Comparison of ENCODE assay signal across 14 cellular contexts in genomic region chr3:188052966-188053340, GRCh38.
DNase-seq lines count a peak whose midpoint lies in the region; ATAC-seq and TF ChIP-seq lines count a peak whose summit lies in the region.
"Had no signal": no experiment of that assay in that cellular context is flagged by ENCODE, and none has a peak within 500 bp of the region (broad histone marks: within the 10 kb centered on the region; RNA-seq: fewer than 3 reads in every experiment).

No MANE protein-coding gene starts in this region.

- 0 out of 2 replicates have a peak overlapping the region, but pooled peaks have one; percentile 19 for H2AFZ ChIP-seq in Loucy (ENCODE audit: low read length)
- peak overlapping the region; percentile 69 for H2AFZ ChIP-seq in mammary epithelial cell (ENCODE audit: low read depth, low read length)
- no peak overlapping the region for H2AFZ ChIP-seq in mesenchymal stem cell (ENCODE audit: low read depth, low read length)

- H3K9me3 ChIP-seq in Loucy (ENCODE audit: insufficient read depth, low read depth, low read length), result no peaks in the 10 kb centered on the region
- H3K9me3 ChIP-seq in mammary epithelial cell (replicated peaks; ENCODE audit: insufficient read depth, low read length), result no peaks in the 10 kb centered on the region
- no peaks in the 10 kb centered on the region for H3K9me3 ChIP-seq in mesenchymal stem cell (ENCODE audit: control insufficient read depth, low read length)
- no peaks in the 10 kb centered on the region for H3K9me3 ChIP-seq in subcutaneous abdominal adipose tissue (ENCODE audit: control insufficient read depth in 5 of 5, low read length in 5 of 5)
- H3K9me3 ChIP-seq: body of pancreas had no signal

- no TSS peak for BruUV-seq in mammary epithelial cell (replicated peaks; lab: Mats Ljungman, UMichigan)

- no peak overlapping the region for H3K27ac ChIP-seq in mammary epithelial cell (ENCODE audit: insufficient read depth, low read depth, low read length)
- H3K27ac ChIP-seq in mesenchymal stem cell (ENCODE audit: low read length, poor library complexity, severe bottlenecking), result no peak overlapping the region
- H3K27ac ChIP-seq in subcutaneous abdominal adipose tissue (ENCODE audit: low read depth, low read length), result peak overlapping the region; percentile 81
- H3K27ac ChIP-seq: body of pancreas, epithelial cell of prostate had no signal

- ATAC-seq in GM18520 (IDR thresholded peaks at IDR 0.05; ENCODE audit: unreplicated experiment) (no peak), HG03457 (IDR thresholded peaks at IDR 0.05; ENCODE audit: unreplicated experiment) (no peak)
- ATAC-seq: activated T-cell treated with anti-CD3 and anti-CD28 coated beads, Interleukin-2, amount 50 U/mL, for 72 hours had no signal

- no peak overlapping the region for H3K4ac ChIP-seq in mesenchymal stem cell (ENCODE audit: low read depth in 1 of 2, low read length in 2 of 2)

- no peak overlapping the region for H2BK15ac ChIP-seq in mesenchymal stem cell (ENCODE audit: low read depth, poor library complexity, severe bottlenecking)

- H4K8ac ChIP-seq in mesenchymal stem cell (ENCODE audit: low read length), result no peak overlapping the region

- H3K4me2 ChIP-seq in Loucy (ENCODE audit: low read depth, low read length, poor library complexity, severe bottlenecking), result no peak overlapping the region
- peak overlapping the region; percentile 22 for H3K4me2 ChIP-seq in mammary epithelial cell (ENCODE audit: insufficient read depth, low read depth, low read length)
- no peak overlapping the region for H3K4me2 ChIP-seq in mesenchymal stem cell (ENCODE audit: low read length, poor library complexity, severe bottlenecking)

- TF ChIP-seq CTCF in Loucy (conservative IDR thresholded peaks at IDR 0.05; ENCODE audit: low read length), result no peak
- TF ChIP-seq CTCF in mammary epithelial cell (conservative IDR thresholded peaks at IDR 0.05 in 1 of 2, IDR thresholded peaks at IDR 0.05 in 1 of 2; ENCODE audit: extremely low read depth in 1 of 2, insufficient read depth in 1 of 2, low read depth in 1 of 2, low read length in 2 of 2), result no peak

- no peak overlapping the region for H2BK120ac ChIP-seq in mesenchymal stem cell (ENCODE audit: low read depth, low read length)

- H3K4me1 ChIP-seq in Loucy (ENCODE audit: insufficient read depth, low read length, poor library complexity, severe bottlenecking) (peaks cover 27% of the 10 kb centered on the region), mammary epithelial cell (ENCODE audit: insufficient read depth, low read length) (peaks cover 13% of the 10 kb centered on the region), mesenchymal stem cell (ENCODE audit: control insufficient read depth, insufficient read depth, low read depth, low read length) (peaks cover 3% of the 10 kb centered on the region), subcutaneous abdominal adipose tissue (ENCODE audit: control insufficient read depth in 5 of 5, insufficient read depth in 5 of 5, low read length in 5 of 5) (peaks cover 7 to 19% (median 15%) of the 10 kb centered on the region in 5 donors)

- no peaks in the 10 kb centered on the region for H3K79me1 ChIP-seq in mesenchymal stem cell (replicated peaks; ENCODE audit: low read length, poor library complexity, severe bottlenecking)

- H3K79me2 ChIP-seq in Loucy (ENCODE audit: insufficient read depth, low read length) (no peaks in the 10 kb centered on the region), mammary epithelial cell (ENCODE audit: insufficient read depth, low read length) (no peaks in the 10 kb centered on the region)

- H3K9ac ChIP-seq in Loucy (ENCODE audit: low read depth, low read length, poor library complexity, severe bottlenecking) (no peak overlapping the region), mammary epithelial cell (ENCODE audit: insufficient read depth, low read length) (no peak overlapping the region), mesenchymal stem cell (ENCODE audit: low read length) (peak overlapping the region; percentile 80), subcutaneous abdominal adipose tissue (ENCODE audit: low read length in 5 of 5) (peak overlapping the region in 1 of 5 donors; percentile 21)

- no peak overlapping the region for H2AK5ac ChIP-seq in mesenchymal stem cell (ENCODE audit: low read length, severe bottlenecking)

- H4K20me1 ChIP-seq in Loucy (ENCODE audit: insufficient read depth, low read length, poor library complexity, severe bottlenecking) (no peaks in the 10 kb centered on the region), mammary epithelial cell (ENCODE audit: insufficient read depth, low read length) (no peaks in the 10 kb centered on the region)

- CTCF ChIA-PET in mammary epithelial cell (lab: Charles Lee; ENCODE audit: low non-redundant PET), result interaction anchor here (0.7 kb wide), 1 partner anchor 1288 kb away, joined by 3 read pairs; no protein-coding TSS in a partner anchor

- H3K36me3 ChIP-seq in Loucy (ENCODE audit: insufficient read depth, low read length), result no peaks in the 10 kb centered on the region
- no peaks in the 10 kb centered on the region for H3K36me3 ChIP-seq in mammary epithelial cell (ENCODE audit: insufficient read depth, low read length)
- H3K36me3 ChIP-seq in mesenchymal stem cell (ENCODE audit: control insufficient read depth in 1 of 2, insufficient read depth in 2 of 2, low read depth in 1 of 2, low read length in 2 of 2), result no peaks in the 10 kb centered on the region
- H3K36me3 ChIP-seq in subcutaneous abdominal adipose tissue (ENCODE audit: control insufficient read depth in 5 of 5, insufficient read depth in 5 of 5, low read length in 5 of 5), result no peaks in the 10 kb centered on the region

- in situ Hi-C loops in mammary epithelial cell (cut with MboI; ENCODE audit: low sequenced_read_pairs in 2 of 2), result no loop called here

- H4K91ac ChIP-seq in mesenchymal stem cell (ENCODE audit: low read length), result no peak overlapping the region

- intact Hi-C loops in mammary epithelial cell (cut with micrococcal nuclease), result no loop called here

- no peaks in the 10 kb centered on the region for H3K27me3 ChIP-seq in Loucy (ENCODE audit: insufficient read depth, low read length, poor library complexity, severe bottlenecking)
- no peaks in the 10 kb centered on the region for H3K27me3 ChIP-seq in mammary epithelial cell (ENCODE audit: insufficient read depth, low read length)
- H3K27me3 ChIP-seq in mesenchymal stem cell (ENCODE audit: control insufficient read depth in 1 of 2, insufficient read depth in 1 of 2, low read length in 2 of 2), result no peaks in the 10 kb centered on the region
- no peaks in the 10 kb centered on the region for H3K27me3 ChIP-seq in subcutaneous abdominal adipose tissue (ENCODE audit: control insufficient read depth in 5 of 5, insufficient read depth in 4 of 5, low read length in 5 of 5)
- H3K27me3 ChIP-seq: body of pancreas had no signal

- no peaks in the 10 kb centered on the region for H3K9me2 ChIP-seq in Loucy (replicated peaks; ENCODE audit: low read depth, low read length)

- H3K4me3 ChIP-seq in Loucy (ENCODE audit: low read length, poor library complexity, severe bottlenecking) (no peak overlapping the region), mammary epithelial cell (replicated peaks in 1 of 3; ENCODE audit: insufficient read depth in 1 of 3, low read depth in 2 of 3, low read length in 3 of 3) (no peak overlapping the region), mesenchymal stem cell (ENCODE audit: insufficient read depth in 1 of 2, low read depth in 1 of 2, low read length in 2 of 2) (peak overlapping the region in 1 of 2 experiments; percentile 6), subcutaneous abdominal adipose tissue (ENCODE audit: low read depth in 1 of 5, low read length in 5 of 5) (no peak overlapping the region)
- H3K4me3 ChIP-seq: body of pancreas had no signal

- no peak overlapping the region for H3K23ac ChIP-seq in mesenchymal stem cell (ENCODE audit: low read length in 2 of 2)

- H2BK12ac ChIP-seq in mesenchymal stem cell (ENCODE audit: low read length in 2 of 2), result no peak overlapping the region

- no peak for DNase-seq in mammary epithelial cell
- DNase-seq in mesenchymal stem cell, result no peak
- DNase-seq in NCI-H510A (lab: John Stamatoyannopoulos, UW), result no peak
- DNase-seq in midbrain (lab: John Stamatoyannopoulos, UW), result no peak
- DNase-seq: activated CD4-positive, alpha-beta T cell treated with anti-CD3 and anti-CD28 coated beads for 48 hours; activated T-cell treated with anti-CD3 and anti-CD28 coated beads, Interleukin-2, amount 50 U/mL, for 72 hours; NCI-H1092; stimulated activated naive CD4-positive, alpha-beta T cell treated with Interleukin-2 at 50 U/mL for 16 hours had no signal

- no peak overlapping the region for H3K18ac ChIP-seq in mesenchymal stem cell (ENCODE audit: low read depth in 1 of 2, low read length in 2 of 2)

- dilution Hi-C loops in mammary epithelial cell (cut with HindIII; ENCODE audit: low sequenced_read_pairs), result loop anchor here (25.0 kb wide), 1 partner anchor 316 kb away; the partner anchor contains the start of gene BCL6

- H2BK5ac ChIP-seq in mesenchymal stem cell (ENCODE audit: low read depth, low read length, poor library complexity, severe bottlenecking), result no peak overlapping the region

- no peaks in the 10 kb centered on the region for H3F3A ChIP-seq in Loucy (ENCODE audit: low read depth)

- H3K14ac ChIP-seq in mesenchymal stem cell (ENCODE audit: low read length in 2 of 2), result no peak overlapping the region

- WGBS in mammary epithelial cell (ENCODE audit: low coverage, missing lambda C conversion rate), result 73% methylated on average over 2 of the region's 2 CpGs
- WGBS in mesenchymal stem cell, result 79% methylated on average over 2 of the region's 2 CpGs
